In genomic region chr17:75749545-75750389, GRCh38 we compare ENCODE assay signal across 8 cellular contexts. TPM values are rescaled to one million over a fixed set of nuclear protein-coding genes. Genes with fewer than 3 reads are reported as not detected.
A peak's percentile ranks its signal among the peaks of the same experiment; 100 is the strongest.
DNase-seq lines count a peak whose midpoint lies in the region; ATAC-seq and TF ChIP-seq lines count a peak whose summit lies in the region.

No MANE protein-coding gene starts in this region.

- TF ChIP-seq CTCF in foreskin fibroblast (IDR thresholded peaks at IDR 0.05; ENCODE audit: low read depth, low read length) (peak; percentile 85), omental fat pad (IDR thresholded peaks at IDR 0.05) (peak in 2 of 3 donors; percentile 75 to 85), suprapubic skin (IDR thresholded peaks at IDR 0.05) (peak; percentile 86 to 87)

- no peak for TF ChIP-seq POLR2A in suprapubic skin (IDR thresholded peaks at IDR 0.05)

- peak; percentile 61 for ATAC-seq in omental fat pad (ENCODE audit: low FRiP score)
- ATAC-seq in HG03139 (IDR thresholded peaks at IDR 0.05; ENCODE audit: unreplicated experiment), result no peak

- H3K36me3 ChIP-seq in suprapubic skin, result peaks cover 78% of the 10 kb centered on the region

- H3K9me3 ChIP-seq in suprapubic skin, result no peaks in the 10 kb centered on the region

- WGBS in suprapubic skin, result 40% methylated on average over 8 of the region's 20 CpGs

- DNase-seq in GM04504 (ENCODE audit: low read depth) (peak; percentile 46), M059J (ENCODE audit: low read depth) (peak; percentile 68), SHP77 treated with DMSO at 0.1 percent for 48 hours (lab: John Stamatoyannopoulos, UW) (peak; percentile 35), foreskin fibroblast (peak; percentile 61 to 90), omental fat pad (ENCODE audit: low spot score) (peak; percentile 98), suprapubic skin (ENCODE audit: low spot score in 2 of 2) (peak; percentile 94 to 95)
- DNase-seq in activated effector memory CD4-positive, alpha-beta T cell treated with Interleukin-2 at 50 U/mL for 16 hours, result peak; percentile 73

- no peaks in the 10 kb centered on the region for H3K27me3 ChIP-seq in suprapubic skin

- H3K4me3 ChIP-seq in foreskin fibroblast (ENCODE audit: low read depth in 1 of 2, low read length in 2 of 2), result peak overlapping the region in 1 of 2 donors; percentile 28
- H3K4me3 ChIP-seq in suprapubic skin, result no peak overlapping the region

- H3K4me1 ChIP-seq in suprapubic skin, result peaks cover 40% of the 10 kb centered on the region

- TF ChIP-seq EP300 in suprapubic skin (IDR thresholded peaks at IDR 0.05), result no peak

- H3K27ac ChIP-seq in suprapubic skin, result peak overlapping the region; percentile 4

RNA-seq across cellular contexts. Expression of gene GALK1, which starts 15.2 kb away (rescaled TPM):
- 20.4 and 31.6 TPM in 2 replicates for total RNA-seq in M059J (2014; rRNA removed; shearing (Covaris generic))
- total RNA-seq in omental fat pad (10 to 100 TPM; 15.9 to 51.5 (median 28.5) TPM), suprapubic skin (10 to 100 TPM; 15.2 to 34.9 (median 22.9) TPM)

RNA-seq across cellular contexts. Expression of gene ITGB4, which starts 28.5 kb away (rescaled TPM):
- total RNA-seq in M059J (2014; rRNA removed; shearing (Covaris generic)), result 4.8 and 8.0 TPM in 2 replicates
- total RNA-seq in omental fat pad, result 10 to 100 TPM; 10.7 to 27.0 (median 17.3) TPM
- total RNA-seq in suprapubic skin, result 100 to 1,000 TPM; 382 to 583 (median 474) TPM

RNA-seq across cellular contexts. Expression of gene UNK, which starts 34.8 kb away (rescaled TPM):
- total RNA-seq in M059J (2014; rRNA removed; shearing (Covaris generic)), result 23.2 and 26.7 TPM in 2 replicates
- 10 to 100 TPM; 19.4 to 38.9 (median 24.3) TPM for total RNA-seq in omental fat pad
- total RNA-seq in suprapubic skin, result 10 to 100 TPM; 27.8 to 68.2 (median 31.9) TPM

Comparison
In these comparisons a context has a peak if more than half of its experiments do, and no peak if none do; other contexts are left out.
1. DNase-seq: peak in every context shown above with its lines; median percentile 98 in omental fat pad; 94 in suprapubic skin; 76 in foreskin fibroblast; 73 in activated effector memory CD4-positive, alpha-beta T cell treated with Interleukin-2 at 50 U/mL for 16 hours; 68 in M059J; 46 in GM04504; 35 in SHP77 treated with DMSO at 0.1 percent for 48 hours.
2. RNA of gene ITGB4, which starts 28.5 kb away (total RNA-seq): 382 to 583 TPM in suprapubic skin; 10.7 to 27.0 TPM in omental fat pad and 4.8 to 8.0 TPM in M059J; every median in the first group is over 10 times any median in the second.
3. Peak in every context shown above with its lines, with median percentiles within 50 percentile points of each other: CTCF ChIP-seq.